9 cellular contexts compared by ENCODE assay signal in genomic region chr11:79438631-79439429, GRCh38. TPM values are rescaled to one million over a fixed set of nuclear protein-coding genes. Genes with fewer than 3 reads are reported as not detected.
DNase-seq lines count a peak whose midpoint lies in the region; ATAC-seq and TF ChIP-seq lines count a peak whose summit lies in the region.
"Had no signal": no experiment of that assay in that cellular context is flagged by ENCODE, and none has a peak within 500 bp of the region (broad histone marks: within the 10 kb centered on the region; RNA-seq: fewer than 3 reads in every experiment).

No MANE protein-coding gene starts in this region.

- H3K4me1 ChIP-seq in thyroid gland: peaks cover 6 to 19% of the 10 kb centered on the region in 2 donors

- H3K9me3 ChIP-seq in thyroid gland: no peaks in the 10 kb centered on the region

- H3K27me3 Mint-ChIP-seq in activated T-cell treated with anti-CD3 and anti-CD28 coated beads, Interleukin-2, amount 50 U/mL, for 72 hours (ENCODE audit: low read depth): peaks cover 61% of the 10 kb centered on the region
- H3K27me3 Mint-ChIP-seq in activated T-cell treated with anti-CD3 and anti-CD28 coated beads, Interleukin-2, amount 50 U/mL, for 4 hours (ENCODE audit: low read depth): peaks cover 70% of the 10 kb centered on the region

- peak overlapping the region; percentile 17 to 64 for H3K4me3 Mint-ChIP-seq in activated T-cell treated with anti-CD3 and anti-CD28 coated beads, Interleukin-2, amount 50 U/mL, for 72 hours
- no peak overlapping the region for H3K4me3 Mint-ChIP-seq in activated T-cell treated with anti-CD3 and anti-CD28 coated beads, Interleukin-2, amount 50 U/mL, for 4 hours

- H3K27me3 ChIP-seq in thyroid gland: no peaks in the 10 kb centered on the region

- no peak overlapping the region for H3K27ac Mint-ChIP-seq in activated T-cell treated with anti-CD3 and anti-CD28 coated beads, Interleukin-2, amount 50 U/mL, for 72 hours

- H3K36me3 ChIP-seq in thyroid gland: no peaks in the 10 kb centered on the region

- H3K9me3 Mint-ChIP-seq in activated T-cell treated with anti-CD3 and anti-CD28 coated beads, Interleukin-2, amount 50 U/mL, for 72 hours: peaks cover 0 to 1% of the 10 kb centered on the region in 2 donors
- peaks cover 6% of the 10 kb centered on the region for H3K9me3 Mint-ChIP-seq in activated T-cell treated with anti-CD3 and anti-CD28 coated beads, Interleukin-2, amount 50 U/mL, for 4 hours

- 4% methylated on average over 31 to 41 of the region's 43 CpGs for WGBS in thyroid gland, 2 donors

- DNase-seq in activated T-cell treated with anti-CD3 and anti-CD28 coated beads, Interleukin-2, amount 50 U/mL, for 72 hours: peak in 1 of 2 donors; percentile 15
- no peak for DNase-seq in activated T-cell treated with anti-CD3 and anti-CD28 coated beads, Interleukin-2, amount 50 U/mL, for 4 hours
- DNase-seq in astrocyte of the hippocampus (ENCODE audit: low read depth, low spot score) (peak; percentile 63), inferior parietal cortex (ENCODE audit: extremely low spot score) (peak; percentile 36), thyroid gland (peak; percentile 46), NCI-H446 treated with DMSO at 0.1 percent for 48 hours (lab: John Stamatoyannopoulos, UW) (no peak)

- peak overlapping the region; percentile 21 to 70 (median 70) for H3K4me3 ChIP-seq in thyroid gland (replicated peaks in 1 of 3)

- no peak for ATAC-seq in activated T-cell treated with anti-CD3 and anti-CD28 coated beads, Interleukin-2, amount 50 U/mL, for 72 hours (replicated peaks in 1 of 2)
- no peak for ATAC-seq in activated T-cell treated with anti-CD3 and anti-CD28 coated beads, Interleukin-2, amount 50 U/mL, for 4 hours
- ATAC-seq in GM21737 (IDR thresholded peaks at IDR 0.05; ENCODE audit: unreplicated experiment): no peak
- ATAC-seq in GM18505 (IDR thresholded peaks at IDR 0.05; ENCODE audit: unreplicated experiment): no peak

- H3K27ac ChIP-seq in thyroid gland: peak overlapping the region; percentile 80 to 93 (median 88)
- H3K27ac ChIP-seq: VCaP had no signal

- TF ChIP-seq CTCF in thyroid gland (IDR thresholded peaks at IDR 0.05): no peak

- H3K36me3 Mint-ChIP-seq in activated T-cell treated with anti-CD3 and anti-CD28 coated beads, Interleukin-2, amount 50 U/mL, for 72 hours (ENCODE audit: insufficient read depth in 2 of 2): peaks cover 2 to 5% of the 10 kb centered on the region in 2 donors
- H3K36me3 Mint-ChIP-seq in activated T-cell treated with anti-CD3 and anti-CD28 coated beads, Interleukin-2, amount 50 U/mL, for 4 hours (ENCODE audit: insufficient read depth): no peaks in the 10 kb centered on the region

- intact Hi-C loops in thyroid gland (cut with DNase I): no loop called here

- peaks cover 6% of the 10 kb centered on the region for H3K4me1 Mint-ChIP-seq in activated T-cell treated with anti-CD3 and anti-CD28 coated beads, Interleukin-2, amount 50 U/mL, for 72 hours (ENCODE audit: low read depth)
- H3K4me1 Mint-ChIP-seq in activated T-cell treated with anti-CD3 and anti-CD28 coated beads, Interleukin-2, amount 50 U/mL, for 4 hours (ENCODE audit: low read depth): peaks cover 9% of the 10 kb centered on the region

- TF ChIP-seq POLR2A in thyroid gland (IDR thresholded peaks at IDR 0.05) (peak in 1 of 2 donors; percentile 28), GM18505 (IDR thresholded peaks at IDR 0.05; ENCODE audit: borderline replicate concordance, extremely low read depth, insufficient read depth, insufficient read length) (no peak)

RNA-seq across cellular contexts. Expression of gene TENM4, which starts 2.0 kb away (rescaled TPM):
- under 1 TPM in 1 of 2 donors, not detected in 1; 0.21 TPM for total RNA-seq in activated T-cell treated with anti-CD3 and anti-CD28 coated beads, Interleukin-2, amount 50 U/mL, for 72 hours
- under 1 TPM in 2 of 3 donors, not detected in 1; 0.10 to 0.30 TPM for total RNA-seq in activated T-cell treated with anti-CD3 and anti-CD28 coated beads, Interleukin-2, amount 50 U/mL, for 4 hours
- 100 to 1,000 TPM in 2 of 4 donors, 10 to 100 TPM in 2; 16.8 to 158 (median 120) TPM for total RNA-seq in thyroid gland

Comparison
In these comparisons a context has a peak if more than half of its experiments do, and no peak if none do; other contexts are left out.
1. DNase-seq: peak in astrocyte of the hippocampus (single experiment), inferior parietal cortex (single experiment) and thyroid gland (2 of 2); none in activated T-cell treated with anti-CD3 and anti-CD28 coated beads, Interleukin-2, amount 50 U/mL, for 4 hours (single experiment) and NCI-H446 treated with DMSO at 0.1 percent for 48 hours (single experiment).
2. RNA of gene TENM4, which starts 2.0 kb away (total RNA-seq): 16.8 to 158 TPM in thyroid gland; 0.21 TPM in activated T-cell treated with anti-CD3 and anti-CD28 coated beads, Interleukin-2, amount 50 U/mL, for 72 hours and 0.10 to 0.30 TPM in activated T-cell treated with anti-CD3 and anti-CD28 coated beads, Interleukin-2, amount 50 U/mL, for 4 hours; every median in the first group is over 10 times any median in the second.